Comparison of ENCODE assay signal across 21 cellular contexts in the genomic region with DNA sequence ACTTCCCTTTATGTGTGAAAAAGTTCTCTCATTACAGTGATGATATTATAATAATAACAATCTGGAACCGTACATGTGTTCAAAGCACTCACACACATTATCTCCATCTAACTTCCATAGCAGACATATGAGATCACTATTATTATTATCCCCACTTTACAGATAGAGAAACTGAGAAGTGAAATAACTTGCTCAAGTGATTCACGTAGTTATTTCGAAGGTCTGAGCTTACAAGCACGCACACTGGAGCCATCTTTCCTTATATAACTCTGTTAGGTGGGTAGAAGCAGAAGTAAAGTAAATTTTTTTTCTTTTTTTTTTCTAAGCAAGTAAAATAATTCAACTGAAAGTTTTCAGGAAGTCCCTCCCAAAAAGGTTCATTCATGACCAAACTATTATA.
DNase-seq lines count a peak whose midpoint lies in the region; ATAC-seq and TF ChIP-seq lines count a peak whose summit lies in the region.
"Had no signal": no experiment of that assay in that cellular context is flagged by ENCODE, and none has a peak within 500 bp of the region (broad histone marks: within the 10 kb centered on the region; RNA-seq: fewer than 3 reads in every experiment).

No MANE protein-coding gene starts in this region.

- no peaks in the 10 kb centered on the region for H3K9me3 ChIP-seq in gastrocnemius medialis
- H3K9me3 ChIP-seq: esophagus squamous epithelium had no signal

- no peak for TF ChIP-seq POLR2A in gastrocnemius medialis (IDR thresholded peaks at IDR 0.05)

- peak overlapping the region; percentile 60 to 94 (median 76) for H3K27ac Mint-ChIP-seq in naive B cell
- no peak overlapping the region for H3K27ac Mint-ChIP-seq in activated CD4-positive, alpha-beta T cell treated with anti-CD3 and anti-CD28 coated beads, Interleukin-2, amount 10 ng/mL, durations not matched to agents 24 days and 14 days
- peak overlapping the region in 1 of 2 donors; percentile 68 for H3K27ac Mint-ChIP-seq in natural killer cell treated with Interleukin-12 subunit alpha and Interleukin-12 subunit beta and Interleukin-15 and Interleukin-18, amount 100 ng/mL, for 72 hours

- H3K27me3 ChIP-seq in gastrocnemius medialis, result no peaks in the 10 kb centered on the region
- H3K27me3 ChIP-seq: brain microvascular endothelial cell, dorsolateral prefrontal cortex, esophagus squamous epithelium had no signal

- no peak for TF ChIP-seq CTCF in gastrocnemius medialis (IDR thresholded peaks at IDR 0.05 in 4 of 5, conservative IDR thresholded peaks at IDR 0.05 in 1 of 5)

- H3K27ac ChIP-seq in gastrocnemius medialis, result no peak overlapping the region
- H3K27ac ChIP-seq: brain microvascular endothelial cell, dorsolateral prefrontal cortex, esophagus squamous epithelium had no signal

- no peaks in the 10 kb centered on the region for H3K36me3 ChIP-seq in gastrocnemius medialis
- H3K36me3 ChIP-seq: brain microvascular endothelial cell, esophagus squamous epithelium had no signal

- in situ Hi-C loops in gastrocnemius medialis (cut with MboI; ENCODE audit: low sequenced_read_pairs in 4 of 4), result no loop called here

- H3K4me3 ChIP-seq in gastrocnemius medialis, result no peak overlapping the region
- H3K4me3 ChIP-seq: dorsolateral prefrontal cortex, esophagus squamous epithelium had no signal

- peak; percentile 88 for ATAC-seq in GM18519 (IDR thresholded peaks at IDR 0.05; ENCODE audit: low FRiP score, unreplicated experiment)
- ATAC-seq in HG02870 (IDR thresholded peaks at IDR 0.05; ENCODE audit: unreplicated experiment), result peak; percentile 53
- ATAC-seq in naive B cell (ENCODE audit: low read depth in 2 of 2), result peak; percentile 86 to 91
- ATAC-seq in natural killer cell treated with Interleukin-12 subunit alpha and Interleukin-12 subunit beta and Interleukin-15 and Interleukin-18, amount 100 ng/mL, for 72 hours, result no peak
- ATAC-seq in gastrocnemius medialis, result no peak

- H3K36me3 Mint-ChIP-seq in naive B cell, result no peaks in the 10 kb centered on the region
- H3K36me3 Mint-ChIP-seq in activated CD4-positive, alpha-beta T cell treated with anti-CD3 and anti-CD28 coated beads, Interleukin-2, amount 10 ng/mL, durations not matched to agents 24 days and 14 days (ENCODE audit: low read depth), result peaks cover 2% of the 10 kb centered on the region
- no peaks in the 10 kb centered on the region for H3K36me3 Mint-ChIP-seq in natural killer cell treated with Interleukin-12 subunit alpha and Interleukin-12 subunit beta and Interleukin-15 and Interleukin-18, amount 100 ng/mL, for 72 hours

- intact Hi-C loops in activated CD4-positive, alpha-beta T cell treated with anti-CD3 and anti-CD28 coated beads, Interleukin-2, amount 10 ng/mL, durations not matched to agents 24 days and 14 days (cut with micrococcal nuclease), result no loop called here
- intact Hi-C loops in gastrocnemius medialis (cut with DNase I; ENCODE audit: low total_unique reads), result no loop called here

- no peaks in the 10 kb centered on the region for H3K4me1 ChIP-seq in gastrocnemius medialis
- H3K4me1 ChIP-seq: esophagus squamous epithelium had no signal

- peaks cover 10 to 17% (median 16%) of the 10 kb centered on the region in 3 donors for H3K4me1 Mint-ChIP-seq in naive B cell
- H3K4me1 Mint-ChIP-seq in activated CD4-positive, alpha-beta T cell treated with anti-CD3 and anti-CD28 coated beads, Interleukin-2, amount 10 ng/mL, durations not matched to agents 24 days and 14 days, result peaks cover 11% of the 10 kb centered on the region
- peaks cover 12 to 27% of the 10 kb centered on the region in 2 donors for H3K4me1 Mint-ChIP-seq in natural killer cell treated with Interleukin-12 subunit alpha and Interleukin-12 subunit beta and Interleukin-15 and Interleukin-18, amount 100 ng/mL, for 72 hours (ENCODE audit: low read depth in 2 of 2)
- H3K4me1 Mint-ChIP-seq: neural crest cell had no signal

- H3K4me3 Mint-ChIP-seq in naive B cell, result peak overlapping the region in 5 of 8 donors; percentile 12 to 48 (median 15)
- H3K4me3 Mint-ChIP-seq in activated CD4-positive, alpha-beta T cell treated with anti-CD3 and anti-CD28 coated beads, Interleukin-2, amount 10 ng/mL, durations not matched to agents 24 days and 14 days, result no peak overlapping the region
- no peak overlapping the region for H3K4me3 Mint-ChIP-seq in natural killer cell treated with Interleukin-12 subunit alpha and Interleukin-12 subunit beta and Interleukin-15 and Interleukin-18, amount 100 ng/mL, for 72 hours
- H3K4me3 Mint-ChIP-seq: neural crest cell had no signal

- peaks cover 0 to 5% (median 0%) of the 10 kb centered on the region in 7 donors for H3K9me3 Mint-ChIP-seq in naive B cell
- peaks cover 4% of the 10 kb centered on the region for H3K9me3 Mint-ChIP-seq in activated CD4-positive, alpha-beta T cell treated with anti-CD3 and anti-CD28 coated beads, Interleukin-2, amount 10 ng/mL, durations not matched to agents 24 days and 14 days
- no peaks in the 10 kb centered on the region for H3K9me3 Mint-ChIP-seq in natural killer cell treated with Interleukin-12 subunit alpha and Interleukin-12 subunit beta and Interleukin-15 and Interleukin-18, amount 100 ng/mL, for 72 hours
- H3K9me3 Mint-ChIP-seq: neural crest cell had no signal

- DNase-seq in MV-4-11 (lab: John Stamatoyannopoulos, UW), result peak; percentile 72
- DNase-seq in naive B cell, result peak; percentile 55
- no peak for DNase-seq in activated CD4-positive, alpha-beta T cell treated with anti-CD3 and anti-CD28 coated beads, Interleukin-2, amount 10 ng/mL, durations not matched to agents 24 days and 14 days
- DNase-seq in stimulated activated CD4-positive, alpha-beta T cell treated with anti-CD3 and anti-CD28 coated beads, Interleukin-4, amount 100 ng/mL, for 4 hours, result no peak
- DNase-seq in natural killer cell treated with Interleukin-12 subunit alpha and Interleukin-12 subunit beta and Interleukin-15 and Interleukin-18, amount 100 ng/mL, for 72 hours (ENCODE audit: low spot score), result no peak
- no peak for DNase-seq in gastrocnemius medialis
- DNase-seq: activated CD4-positive, alpha-beta T cell treated with anti-CD3 and anti-CD28 coated beads for 1 hour; activated CD8-positive, alpha-beta memory T cell treated with anti-CD3 and anti-CD28 coated beads, Interleukin-2, amount 50 U/mL, for 48 hours; activated naive CD4-positive, alpha-beta T cell treated with anti-CD3 and anti-CD28 coated beads, Interleukin-2, amount 50 U/mL, for 16 hours; brain microvascular endothelial cell; dorsolateral prefrontal cortex; esophagus squamous epithelium; head of caudate nucleus; mesenchymal stem cell; NCI-H1930; NCI-H526 treated with DMSO at 0.1 percent for 48 hours; substantia nigra; T-helper 2 cell had no signal

- H3K27me3 Mint-ChIP-seq in naive B cell, result no peaks in the 10 kb centered on the region
- H3K27me3 Mint-ChIP-seq in activated CD4-positive, alpha-beta T cell treated with anti-CD3 and anti-CD28 coated beads, Interleukin-2, amount 10 ng/mL, durations not matched to agents 24 days and 14 days, result no peaks in the 10 kb centered on the region
- H3K27me3 Mint-ChIP-seq in natural killer cell treated with Interleukin-12 subunit alpha and Interleukin-12 subunit beta and Interleukin-15 and Interleukin-18, amount 100 ng/mL, for 72 hours, result peaks cover 0 to 6% of the 10 kb centered on the region in 2 donors

Comparison
In these comparisons a context has a peak if more than half of its experiments do, and no peak if none do; other contexts are left out.
1. ATAC-seq: peak in GM18519 (single experiment), HG02870 (single experiment) and naive B cell (2 of 2); none in natural killer cell treated with Interleukin-12 subunit alpha and Interleukin-12 subunit beta and Interleukin-15 and Interleukin-18, amount 100 ng/mL, for 72 hours (0 of 2) and gastrocnemius medialis (0 of 2).
2. DNase-seq: peak in MV-4-11 (single experiment) and naive B cell (single experiment); none in activated CD4-positive, alpha-beta T cell treated with anti-CD3 and anti-CD28 coated beads, Interleukin-2, amount 10 ng/mL, durations not matched to agents 24 days and 14 days (single experiment), stimulated activated CD4-positive, alpha-beta T cell treated with anti-CD3 and anti-CD28 coated beads, Interleukin-4, amount 100 ng/mL, for 4 hours (0 of 2), natural killer cell treated with Interleukin-12 subunit alpha and Interleukin-12 subunit beta and Interleukin-15 and Interleukin-18, amount 100 ng/mL, for 72 hours (single experiment) and gastrocnemius medialis (0 of 2).
3. H3K4me3 Mint-ChIP-seq: peak in naive B cell (5 of 8); none in activated CD4-positive, alpha-beta T cell treated with anti-CD3 and anti-CD28 coated beads, Interleukin-2, amount 10 ng/mL, durations not matched to agents 24 days and 14 days (single experiment) and natural killer cell treated with Interleukin-12 subunit alpha and Interleukin-12 subunit beta and Interleukin-15 and Interleukin-18, amount 100 ng/mL, for 72 hours (single experiment).